ENCODE assay signal across 8 cellular contexts in genomic region chr22:44729391-44730012, GRCh38. TPM values are rescaled to one million over a fixed set of nuclear protein-coding genes. Genes with fewer than 3 reads are reported as not detected.
A peak's percentile ranks its signal among the peaks of the same experiment; 100 is the strongest.
DNase-seq lines count a peak whose midpoint lies in the region; ATAC-seq and TF ChIP-seq lines count a peak whose summit lies in the region.

No MANE protein-coding gene starts in this region.

- no peak for TF ChIP-seq POLR2A in Peyer's patch (IDR thresholded peaks at IDR 0.05)

- ATAC-seq in GM21528 (IDR thresholded peaks at IDR 0.05; ENCODE audit: low FRiP score, unreplicated experiment) (no peak), GM21360 (IDR thresholded peaks at IDR 0.05; ENCODE audit: unreplicated experiment) (no peak)

- H3K27ac Mint-ChIP-seq in nephron, result peak overlapping the region; percentile 40 to 66 (median 66)

- peaks cover 10% of the 10 kb centered on the region for H3K36me3 Mint-ChIP-seq in nephron (ENCODE audit: low read depth)

- DNase-seq in AG08395 (ENCODE audit: low spot score) (peak; percentile 80), Peyer's patch (no peak), fibroblast of peridontal ligament (ENCODE audit: extremely low read depth) (peak; percentile 44), GF-D8 (lab: John Stamatoyannopoulos, UW) (no peak), NCI-H2171 treated with DMSO at 0.1 percent for 48 hours (lab: John Stamatoyannopoulos, UW) (no peak)

- H3K9me3 Mint-ChIP-seq in nephron, result no peaks in the 10 kb centered on the region

- H3K4me3 Mint-ChIP-seq in nephron, result no peak overlapping the region

- peak in 1 of 6 experiments; percentile 12 for TF ChIP-seq CTCF in Peyer's patch (IDR thresholded peaks at IDR 0.05)
- peak; percentile 29 to 38 (median 35) for TF ChIP-seq CTCF in nephron (IDR thresholded peaks at IDR 0.05; ENCODE audit: unreplicated experiment in 3 of 3)

- H3K36me3 ChIP-seq in Peyer's patch, result peaks cover 0 to 52% (median 0%) of the 10 kb centered on the region in 3 donors

- peak overlapping the region in 3 of 4 donors; percentile 38 to 71 (median 40) for H3K27ac ChIP-seq in Peyer's patch

- H3K27me3 ChIP-seq in Peyer's patch, result no peaks in the 10 kb centered on the region

- H3K9me3 ChIP-seq in Peyer's patch, result no peaks in the 10 kb centered on the region

- H3K27me3 Mint-ChIP-seq in nephron (ENCODE audit: low read depth), result no peaks in the 10 kb centered on the region

- peak overlapping the region in 1 of 4 donors; percentile 8 for H3K4me3 ChIP-seq in Peyer's patch

- H3K4me1 Mint-ChIP-seq in nephron, result peaks cover 19% of the 10 kb centered on the region

- H3K4me1 ChIP-seq in Peyer's patch, result peaks cover 0 to 19% (median 0%) of the 10 kb centered on the region in 4 donors

RNA-seq across cellular contexts. Expression of gene ARHGAP8, which starts 22.9 kb away (rescaled TPM):
- total RNA-seq in Peyer's patch, result 10 to 100 TPM; 14.9 to 38.8 (median 18.3) TPM

RNA-seq across cellular contexts. Expression of gene PRR5, which starts 27.5 kb away (rescaled TPM):
- 10 to 100 TPM; 20.6 to 84.3 (median 51.0) TPM for total RNA-seq in Peyer's patch

Comparison
In these comparisons a context has a peak if more than half of its experiments do, and no peak if none do; other contexts are left out.
1. DNase-seq: peak in AG08395 (single experiment) and fibroblast of peridontal ligament (single experiment); none in Peyer's patch (0 of 3), GF-D8 (single experiment) and NCI-H2171 treated with DMSO at 0.1 percent for 48 hours (single experiment).